In genomic region chr1:109226078-109226445, GRCh38 we compare ENCODE assay signal across 1 cellular context.
TF ChIP-seq lines count a peak whose summit lies in the region.

No MANE protein-coding gene starts in this region.

TF ChIP-seq in HCT116, 20 proteins besides CTCF, POLR2A, EP300 and RAD21:
- no peak for TF ChIP-seq YY1 (IDR thresholded peaks at IDR 0.05; ENCODE audit: extremely low read depth, insufficient replicate concordance, low read depth, low read length)
- no peak for TF ChIP-seq SP1 (IDR thresholded peaks at IDR 0.05; ENCODE audit: low read depth)
- TF ChIP-seq ZFX (IDR thresholded peaks at IDR 0.05) = no peak
- TF ChIP-seq ELF1 (IDR thresholded peaks at IDR 0.05; ENCODE audit: borderline replicate concordance, low read depth) = no peak
- TF ChIP-seq ATF3 (IDR thresholded peaks at IDR 0.05) = no peak
- no peak for TF ChIP-seq TCF7L2 (IDR thresholded peaks at IDR 0.05; ENCODE audit: borderline replicate concordance, extremely low read depth, insufficient read depth, insufficient read length)
- TF ChIP-seq ZBTB33 (IDR thresholded peaks at IDR 0.05; ENCODE audit: extremely low read depth, insufficient replicate concordance, low read length) = no peak
- no peak for TF ChIP-seq FOSL1 (IDR thresholded peaks at IDR 0.05; ENCODE audit: low read depth)
- TF ChIP-seq SIN3A (IDR thresholded peaks at IDR 0.05; ENCODE audit: low read depth) = no peak
- TF ChIP-seq POLR2AphosphoS5 (IDR thresholded peaks at IDR 0.05; ENCODE audit: low read depth, low read length) = no peak
- TF ChIP-seq REST (IDR thresholded peaks at IDR 0.05; ENCODE audit: low read depth) = no peak
- no peak for TF ChIP-seq CEBPB (IDR thresholded peaks at IDR 0.05; ENCODE audit: low read depth)
- no peak for TF ChIP-seq EZH2 (IDR thresholded peaks at IDR 0.05)
TF ChIP-seq in HCT116: peak in this region for 0.
